1 cellular context compared by ENCODE assay signal in the genomic region with DNA sequence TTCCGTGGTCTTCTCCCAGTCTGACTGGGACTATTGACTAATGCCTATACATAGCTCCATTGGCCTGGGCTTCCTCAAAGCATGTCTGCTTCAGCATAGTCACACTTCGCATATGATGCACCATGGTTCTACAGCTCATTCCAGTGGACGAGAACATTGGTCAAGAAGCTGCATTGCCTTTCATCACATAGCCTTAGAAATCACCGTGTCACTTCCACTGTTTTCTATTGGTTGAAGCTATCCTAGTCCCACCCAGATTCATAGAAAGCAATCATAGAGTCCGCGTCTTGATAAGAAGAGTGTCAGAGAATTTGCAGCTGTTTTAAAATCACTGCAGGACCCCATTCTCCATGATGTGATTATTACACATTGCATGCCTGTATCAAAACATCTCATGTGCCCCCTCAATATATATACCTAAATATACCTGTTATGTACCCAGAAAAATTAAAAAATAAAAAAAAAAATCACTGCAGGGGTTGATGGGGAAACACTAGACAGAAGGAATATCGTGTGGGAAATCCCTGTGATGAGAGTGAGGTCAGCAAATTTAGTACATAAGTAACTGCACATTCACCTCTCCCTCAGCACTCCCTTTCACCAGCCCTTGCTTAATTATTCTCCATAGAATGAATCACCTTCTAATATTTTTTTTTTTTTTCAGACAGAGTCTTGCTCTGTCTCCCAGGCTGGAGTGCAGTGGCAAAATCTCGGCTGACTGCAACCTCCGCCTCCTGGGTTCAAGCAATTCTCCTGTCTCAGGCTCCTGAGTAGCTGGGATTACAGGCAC.
TF ChIP-seq lines count a peak whose summit lies in the region.

No MANE protein-coding gene starts in this region.

TF ChIP-seq in SK-N-SH treated with all-trans-retinoic acid at 6 μM for 48 hours, 23 proteins besides CTCF, POLR2A, EP300 and RAD21 (continued from another document):
- TF ChIP-seq PPARA (CRISPR knock-in tag; IDR thresholded peaks at IDR 0.05; ENCODE audit: borderline replicate concordance) (no peak), BACH2 (CRISPR knock-in tag; IDR thresholded peaks at IDR 0.05; ENCODE audit: borderline replicate concordance) (no peak), ZNF70 (CRISPR knock-in tag; IDR thresholded peaks at IDR 0.05) (no peak), ARNTL (CRISPR knock-in tag; IDR thresholded peaks at IDR 0.05; ENCODE audit: borderline replicate concordance, low read depth) (no peak), ESRRG (CRISPR knock-in tag; IDR thresholded peaks at IDR 0.05) (no peak), TCF4 (CRISPR knock-in tag; IDR thresholded peaks at IDR 0.05; ENCODE audit: borderline replicate concordance) (no peak), ISL1 (CRISPR knock-in tag; IDR thresholded peaks at IDR 0.05) (no peak), ZNF565 (CRISPR knock-in tag; conservative IDR thresholded peaks at IDR 0.05; ENCODE audit: low read depth) (no peak), ZFP30 (CRISPR knock-in tag; IDR thresholded peaks at IDR 0.05) (no peak)
- TF ChIP-seq, protein P1, sequence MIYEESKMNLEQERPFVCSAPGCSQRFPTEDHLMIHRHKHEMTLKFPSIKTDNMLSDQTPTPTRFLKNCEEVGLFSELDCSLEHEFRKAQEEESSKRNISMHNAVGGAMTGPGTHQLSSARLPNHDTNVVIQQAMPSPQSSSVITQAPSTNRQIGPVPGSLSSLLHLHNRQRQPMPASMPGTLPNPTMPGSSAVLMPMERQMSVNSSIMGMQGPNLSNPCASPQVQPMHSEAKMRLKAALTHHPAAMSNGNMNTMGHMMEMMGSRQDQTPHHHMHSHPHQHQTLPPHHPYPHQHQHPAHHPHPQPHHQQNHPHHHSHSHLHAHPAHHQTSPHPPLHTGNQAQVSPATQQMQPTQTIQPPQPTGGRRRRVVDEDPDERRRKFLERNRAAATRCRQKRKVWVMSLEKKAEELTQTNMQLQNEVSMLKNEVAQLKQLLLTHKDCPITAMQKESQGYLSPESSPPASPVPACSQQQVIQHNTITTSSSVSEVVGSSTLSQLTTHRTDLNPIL (CRISPR knock-in tag; IDR thresholded peaks at IDR 0.05; ENCODE audit: low read depth), result no peak
- TF ChIP-seq, protein P2, sequence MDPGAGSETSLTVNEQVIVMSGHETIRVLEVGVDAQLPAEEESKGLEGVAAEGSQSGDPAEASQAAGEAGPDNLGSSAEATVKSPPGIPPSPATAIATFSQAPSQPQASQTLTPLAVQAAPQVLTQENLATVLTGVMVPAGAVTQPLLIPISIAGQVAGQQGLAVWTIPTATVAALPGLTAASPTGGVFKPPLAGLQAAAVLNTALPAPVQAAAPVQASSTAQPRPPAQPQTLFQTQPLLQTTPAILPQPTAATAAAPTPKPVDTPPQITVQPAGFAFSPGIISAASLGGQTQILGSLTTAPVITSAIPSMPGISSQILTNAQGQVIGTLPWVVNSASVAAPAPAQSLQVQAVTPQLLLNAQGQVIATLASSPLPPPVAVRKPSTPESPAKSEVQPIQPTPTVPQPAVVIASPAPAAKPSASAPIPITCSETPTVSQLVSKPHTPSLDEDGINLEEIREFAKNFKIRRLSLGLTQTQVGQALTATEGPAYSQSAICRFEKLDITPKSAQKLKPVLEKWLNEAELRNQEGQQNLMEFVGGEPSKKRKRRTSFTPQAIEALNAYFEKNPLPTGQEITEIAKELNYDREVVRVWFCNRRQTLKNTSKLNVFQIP (CRISPR knock-in tag; IDR thresholded peaks at IDR 0.05; ENCODE audit: borderline replicate concordance, low read depth), result no peak
- TF ChIP-seq, protein P3, sequence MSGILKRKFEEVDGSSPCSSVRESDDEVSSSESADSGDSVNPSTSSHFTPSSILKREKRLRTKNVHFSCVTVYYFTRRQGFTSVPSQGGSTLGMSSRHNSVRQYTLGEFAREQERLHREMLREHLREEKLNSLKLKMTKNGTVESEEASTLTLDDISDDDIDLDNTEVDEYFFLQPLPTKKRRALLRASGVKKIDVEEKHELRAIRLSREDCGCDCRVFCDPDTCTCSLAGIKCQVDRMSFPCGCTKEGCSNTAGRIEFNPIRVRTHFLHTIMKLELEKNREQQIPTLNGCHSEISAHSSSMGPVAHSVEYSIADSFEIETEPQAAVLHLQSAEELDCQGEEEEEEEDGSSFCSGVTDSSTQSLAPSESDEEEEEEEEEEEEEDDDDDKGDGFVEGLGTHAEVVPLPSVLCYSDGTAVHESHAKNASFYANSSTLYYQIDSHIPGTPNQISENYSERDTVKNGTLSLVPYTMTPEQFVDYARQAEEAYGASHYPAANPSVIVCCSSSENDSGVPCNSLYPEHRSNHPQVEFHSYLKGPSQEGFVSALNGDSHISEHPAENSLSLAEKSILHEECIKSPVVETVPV (CRISPR knock-in tag; IDR thresholded peaks at IDR 0.05), result no peak
